In the genomic region with DNA sequence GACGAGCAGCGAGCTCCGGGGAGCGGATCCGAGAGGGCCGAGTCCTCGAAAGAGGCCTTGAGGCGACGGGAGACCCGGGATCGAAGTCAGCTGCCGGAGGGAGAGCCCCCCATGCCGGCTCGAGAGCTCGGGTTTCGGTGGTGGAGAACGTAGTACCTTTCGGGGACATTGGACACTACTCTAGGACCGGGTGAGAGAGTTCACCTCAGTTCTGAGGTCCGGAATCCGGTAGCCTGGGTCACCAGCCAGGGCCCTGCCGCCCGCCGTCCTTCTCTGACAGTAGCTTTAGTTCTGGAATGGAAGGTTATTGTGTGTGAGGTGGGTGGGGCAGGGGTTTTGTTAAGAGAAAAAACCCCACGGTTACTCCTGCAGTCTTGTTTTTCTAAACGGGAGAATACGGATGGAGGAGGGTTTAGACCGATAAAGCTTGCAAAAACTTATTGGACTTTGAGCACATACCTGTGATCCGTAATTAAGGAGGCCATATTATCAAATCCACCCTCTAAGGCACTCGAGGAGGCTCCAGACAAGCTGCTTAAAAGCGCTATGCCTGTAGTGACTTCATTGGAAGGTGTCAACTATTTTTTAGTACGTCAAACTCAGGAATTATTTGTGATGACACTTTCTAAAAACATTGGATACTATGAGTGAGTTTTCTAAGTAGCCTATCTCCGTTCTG, we compare ENCODE assay signal across 8 cellular contexts. TPM values are rescaled to one million over a fixed set of nuclear protein-coding genes. Genes with fewer than 3 reads are reported as not detected.
DNase-seq lines count a peak whose midpoint lies in the region; ATAC-seq and TF ChIP-seq lines count a peak whose summit lies in the region.

No MANE protein-coding gene starts in this region.

- CTCF ChIA-PET in RWPE1 (lab: Yijun Ruan, JAX), result interaction anchor here (0.5 kb wide), 1 partner anchor 25 kb away, joined by 3 read pairs; no protein-coding TSS in a partner anchor

- WGBS in mesodermal cell (ENCODE audit: insufficient coverage in 2 of 2), 2 experiments, result 0 to 1% methylated on average over 21 to 25 of the region's 33 CpGs

- H3K4me3 ChIP-seq in mesodermal cell (ENCODE audit: extremely low read depth, insufficient read depth, low read length, poor library complexity, severe bottlenecking), result peak overlapping the region; percentile 97

- POLR2A ChIA-PET in RWPE1 (lab: Yijun Ruan, JAX; ENCODE audit: low non-redundant PET), result interaction anchor here (0.7 to 1.0 kb wide), 2 partner anchors 13 to 14 kb away, joined by 4 to 9 read pairs; no protein-coding TSS in a partner anchor

- no peak for TF ChIP-seq CTCF in RWPE1 (conservative IDR thresholded peaks at IDR 0.05; ENCODE audit: low read depth)

- peak; percentile 7 for ATAC-seq in HG02973 (IDR thresholded peaks at IDR 0.05; ENCODE audit: unreplicated experiment)
- ATAC-seq in HG03565 (IDR thresholded peaks at IDR 0.05; ENCODE audit: unreplicated experiment), result no peak

- H3K27ac ChIP-seq in RWPE1, result peak overlapping the region; percentile 94
- peak overlapping the region; percentile 97 for H3K27ac ChIP-seq in mesodermal cell (ENCODE audit: low read depth, low read length, severe bottlenecking)
- H3K27ac ChIP-seq in temporal lobe (ENCODE audit: low read depth, low read length), result peak overlapping the region; percentile 77

- no peaks in the 10 kb centered on the region for H3K4me1 ChIP-seq in mesodermal cell (ENCODE audit: control insufficient read depth, insufficient read depth, low read length, poor library complexity, severe bottlenecking)

- no peaks in the 10 kb centered on the region for H3K9me3 ChIP-seq in mesodermal cell (ENCODE audit: control insufficient read depth, low read length)

- DNase-seq in stimulated activated CD4-positive, alpha-beta T cell treated with anti-CD3 and anti-CD28 coated beads, Interleukin-12 subunit alpha, Interleukin-12 subunit beta, amount 100 ng/mL, for 4 hours, result peak; percentile 8
- DNase-seq in stimulated activated CD4-positive, alpha-beta T cell treated with anti-CD3 and anti-CD28 coated beads, Interleukin-1b, Interleukin-23, amount 100 ng/mL, for 48 hours, result no peak
- DNase-seq in RWPE1 (ENCODE audit: low spot score) (peak; percentile 4), dedifferentiated amniotic fluid mesenchymal stem cell (ENCODE audit: extremely low spot score) (peak; percentile 22)

- peaks cover 10% of the 10 kb centered on the region for H3K36me3 ChIP-seq in mesodermal cell (ENCODE audit: control insufficient read depth, insufficient read depth, low read length)

RNA-seq across cellular contexts. Expression of a gene that starts 0.8 kb away (rescaled TPM):
- 50.4 TPM for polyA plus RNA-seq in mesodermal cell (2013, experiment 1 of 2)
- polyA plus RNA-seq in mesodermal cell (2013, experiment 2 of 2), result 52.3 TPM
- total RNA-seq in temporal lobe, result 92.7 TPM

RNA-seq across cellular contexts. Expression of a gene that starts 0.9 kb away (rescaled TPM):
- 4.3 TPM for polyA plus RNA-seq in mesodermal cell (2013, experiment 1 of 2)
- polyA plus RNA-seq in mesodermal cell (2013, experiment 2 of 2), result 3.6 TPM
- total RNA-seq in temporal lobe, result 2.7 TPM
